In the genomic region with DNA sequence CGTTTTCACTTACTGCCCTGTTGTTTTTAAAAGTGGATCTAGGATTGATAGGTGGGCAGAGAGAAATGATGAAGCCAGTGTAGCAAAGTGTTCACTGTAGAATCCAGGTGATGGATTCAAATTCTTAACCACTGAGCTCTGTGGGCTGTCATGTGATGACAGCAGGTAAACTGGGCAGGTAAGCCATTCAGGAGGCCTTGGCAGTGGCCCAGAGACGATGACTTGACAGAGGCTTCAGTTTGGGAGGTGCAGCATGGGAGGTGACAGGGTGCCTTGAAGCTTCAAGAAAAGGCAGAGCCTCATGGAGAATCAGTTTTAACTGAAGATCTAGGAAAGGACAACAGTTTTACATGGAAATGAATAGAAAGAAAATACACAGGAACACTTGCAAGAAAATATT, we compare ENCODE assay signal across 12 cellular contexts. TPM values are rescaled to one million over a fixed set of nuclear protein-coding genes. Genes with fewer than 3 reads are reported as not detected.
A peak's percentile ranks its signal among the peaks of the same experiment; 100 is the strongest.
DNase-seq lines count a peak whose midpoint lies in the region; TF ChIP-seq lines count a peak whose summit lies in the region.
"Had no signal": no experiment of that assay in that cellular context is flagged by ENCODE, and none has a peak within 500 bp of the region (broad histone marks: within the 10 kb centered on the region; RNA-seq: fewer than 3 reads in every experiment).

No MANE protein-coding gene starts in this region.

- peak overlapping the region; percentile 78 to 89 (median 81) for H3K4me3 Mint-ChIP-seq in brain

- H3K4me1 Mint-ChIP-seq in brain, result peaks cover 45% of the 10 kb centered on the region

- peaks cover 51% of the 10 kb centered on the region for H3K79me2 ChIP-seq in neural cell (replicated peaks; ENCODE audit: insufficient read depth, low read length)

- TF ChIP-seq RAD21 in neural cell (conservative IDR thresholded peaks at IDR 0.05), result no peak

- no peaks in the 10 kb centered on the region for H3K9me2 ChIP-seq in neural cell (ENCODE audit: insufficient read depth, low read length)

- H3K9me3 Mint-ChIP-seq in brain, result no peaks in the 10 kb centered on the region

- peak overlapping the region in 3 of 5 experiments; percentile 4 to 36 (median 34) for H3K27ac Mint-ChIP-seq in brain

- TF ChIP-seq CTCF in brain (conservative IDR thresholded peaks at IDR 0.05) (no peak), neural cell (IDR thresholded peaks at IDR 0.05; ENCODE audit: poor library complexity, severe bottlenecking) (no peak)

- no peaks in the 10 kb centered on the region for H3K9me3 ChIP-seq in neural cell (ENCODE audit: low read length)
- H3K9me3 ChIP-seq: ascending aorta had no signal

- DNase-seq in NCI-H2196 (lab: John Stamatoyannopoulos, UW; ENCODE audit: unreplicated experiment) (peak; percentile 28), NCI-H2196 treated with DMSO at 0.1 percent for 48 hours (lab: John Stamatoyannopoulos, UW; ENCODE audit: unreplicated experiment) (no peak), LoVo (ENCODE audit: low spot score) (peak; percentile 59), SIG-M5 treated with dmso at 0.1 percent for 504 hours (lab: John Stamatoyannopoulos, UW; ENCODE audit: unreplicated experiment) (no peak), Kasumi-1 (lab: John Stamatoyannopoulos, UW) (no peak), head of caudate nucleus (no peak)
- DNase-seq: KBM-7, left ventricle myocardium superior, NCI-H526 treated with DMSO at 0.1 percent for 48 hours had no signal

- no peak for TF ChIP-seq EP300 in neural cell (conservative IDR thresholded peaks at IDR 0.05; ENCODE audit: poor library complexity, severe bottlenecking)

- no peak overlapping the region for H2AFZ ChIP-seq in neural cell (ENCODE audit: low read depth, low read length)

- no peaks in the 10 kb centered on the region for H3K36me3 ChIP-seq in neural cell (ENCODE audit: insufficient read depth, low read length)
- H3K36me3 ChIP-seq: ascending aorta had no signal

- no peak overlapping the region for H3K9ac ChIP-seq in neural cell (ENCODE audit: low read length)

- H3K4me3 ChIP-seq in neural cell (ENCODE audit: low read length), result peak overlapping the region; percentile 95

- peaks cover 27% of the 10 kb centered on the region for H3K36me3 Mint-ChIP-seq in brain

- H3K4me2 ChIP-seq in neural cell (ENCODE audit: low read length), result no peak overlapping the region

- H3K27ac ChIP-seq in neural cell (ENCODE audit: low read length), result no peak overlapping the region
- H3K27ac ChIP-seq: ascending aorta had no signal

- intact Hi-C loops in head of caudate nucleus (cut with DNase I), result no loop called here

- H3K27me3 Mint-ChIP-seq in brain, result peaks cover 3% of the 10 kb centered on the region

- no peaks in the 10 kb centered on the region for H3F3A ChIP-seq in neural cell (ENCODE audit: insufficient read depth, low read length, poor library complexity, severe bottlenecking)

- no peaks in the 10 kb centered on the region for H3K27me3 ChIP-seq in neural cell (ENCODE audit: insufficient read depth, low read depth, low read length)
- H3K27me3 ChIP-seq: ascending aorta had no signal

- H4K20me1 ChIP-seq in neural cell (ENCODE audit: insufficient read depth), result no peaks in the 10 kb centered on the region

TF ChIP-seq in neural cell, 6 proteins besides CTCF, POLR2A, EP300 and RAD21:
- TF ChIP-seq MXI1 (conservative IDR thresholded peaks at IDR 0.05; ENCODE audit: poor library complexity, severe bottlenecking) (no peak), POLR2AphosphoS5 (IDR thresholded peaks at IDR 0.05) (no peak), TAF1 (IDR thresholded peaks at IDR 0.05; ENCODE audit: low read depth) (no peak), SMC3 (conservative IDR thresholded peaks at IDR 0.05; ENCODE audit: poor library complexity) (no peak), EZH2 (IDR thresholded peaks at IDR 0.05; ENCODE audit: borderline replicate concordance, insufficient read depth, low read length, poor library complexity, severe bottlenecking) (no peak)
- TF ChIP-seq, protein P1, sequence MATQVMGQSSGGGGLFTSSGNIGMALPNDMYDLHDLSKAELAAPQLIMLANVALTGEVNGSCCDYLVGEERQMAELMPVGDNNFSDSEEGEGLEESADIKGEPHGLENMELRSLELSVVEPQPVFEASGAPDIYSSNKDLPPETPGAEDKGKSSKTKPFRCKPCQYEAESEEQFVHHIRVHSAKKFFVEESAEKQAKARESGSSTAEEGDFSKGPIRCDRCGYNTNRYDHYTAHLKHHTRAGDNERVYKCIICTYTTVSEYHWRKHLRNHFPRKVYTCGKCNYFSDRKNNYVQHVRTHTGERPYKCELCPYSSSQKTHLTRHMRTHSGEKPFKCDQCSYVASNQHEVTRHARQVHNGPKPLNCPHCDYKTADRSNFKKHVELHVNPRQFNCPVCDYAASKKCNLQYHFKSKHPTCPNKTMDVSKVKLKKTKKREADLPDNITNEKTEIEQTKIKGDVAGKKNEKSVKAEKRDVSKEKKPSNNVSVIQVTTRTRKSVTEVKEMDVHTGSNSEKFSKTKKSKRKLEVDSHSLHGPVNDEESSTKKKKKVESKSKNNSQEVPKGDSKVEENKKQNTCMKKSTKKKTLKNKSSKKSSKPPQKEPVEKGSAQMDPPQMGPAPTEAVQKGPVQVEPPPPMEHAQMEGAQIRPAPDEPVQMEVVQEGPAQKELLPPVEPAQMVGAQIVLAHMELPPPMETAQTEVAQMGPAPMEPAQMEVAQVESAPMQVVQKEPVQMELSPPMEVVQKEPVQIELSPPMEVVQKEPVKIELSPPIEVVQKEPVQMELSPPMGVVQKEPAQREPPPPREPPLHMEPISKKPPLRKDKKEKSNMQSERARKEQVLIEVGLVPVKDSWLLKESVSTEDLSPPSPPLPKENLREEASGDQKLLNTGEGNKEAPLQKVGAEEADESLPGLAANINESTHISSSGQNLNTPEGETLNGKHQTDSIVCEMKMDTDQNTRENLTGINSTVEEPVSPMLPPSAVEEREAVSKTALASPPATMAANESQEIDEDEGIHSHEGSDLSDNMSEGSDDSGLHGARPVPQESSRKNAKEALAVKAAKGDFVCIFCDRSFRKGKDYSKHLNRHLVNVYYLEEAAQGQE (IDR thresholded peaks at IDR 0.05; ENCODE audit: borderline replicate concordance), result no peak

RNA-seq across cellular contexts. Expression of a gene that starts 2.0 kb away (rescaled TPM):
- 38.0 TPM for polyA plus RNA-seq in brain (ENCODE audit: insufficient read depth, low read depth, low replicate concordance)
- polyA plus RNA-seq in neural cell, result 43.9 and 48.9 TPM in 2 replicates
- 39.2 and 43.2 TPM in 2 replicates for polyA minus RNA-seq in neural cell

RNA-seq across cellular contexts. Expression of a gene that starts 33.1 kb away (rescaled TPM):
- polyA plus RNA-seq in brain (ENCODE audit: insufficient read depth, low read depth, low replicate concordance) (17.7 TPM), neural cell (27.0 and 29.0 TPM in 2 replicates)
- polyA minus RNA-seq in neural cell, result 78.4 and 85.5 TPM in 2 replicates

RNA-seq across cellular contexts. Expression of a gene that starts 33.2 kb away (rescaled TPM):
- 9.0 TPM for polyA plus RNA-seq in brain (ENCODE audit: insufficient read depth, low read depth, low replicate concordance)
- polyA plus RNA-seq in neural cell, result 0.42 TPM in 1 of 2 replicates, not detected in the other
- polyA minus RNA-seq in neural cell, result 3.7 TPM in 2 replicates

Comparison
In these comparisons a context has a peak if more than half of its experiments do, and no peak if none do; other contexts are left out.
1. DNase-seq: peak in NCI-H2196 (single experiment) and LoVo (single experiment); none in NCI-H2196 treated with DMSO at 0.1 percent for 48 hours (single experiment), SIG-M5 treated with dmso at 0.1 percent for 504 hours (single experiment), Kasumi-1 (0 of 2) and head of caudate nucleus (0 of 42).